In genomic region chr5:55763736-55764420, GRCh38 we compare ENCODE assay signal across 18 cellular contexts. TPM values are rescaled to one million over a fixed set of nuclear protein-coding genes. Genes with fewer than 3 reads are reported as not detected.
DNase-seq lines count a peak whose midpoint lies in the region; ATAC-seq and TF ChIP-seq lines count a peak whose summit lies in the region.
"Had no signal": no experiment of that assay in that cellular context is flagged by ENCODE, and none has a peak within 500 bp of the region (broad histone marks: within the 10 kb centered on the region; RNA-seq: fewer than 3 reads in every experiment).

No MANE protein-coding gene starts in this region.

- no peak for TF ChIP-seq CTCF in esophagus muscularis mucosa (IDR thresholded peaks at IDR 0.05)

- 88% methylated on average over 2 of the region's 2 CpGs for WGBS in esophagus muscularis mucosa

- no peaks in the 10 kb centered on the region for H3K36me3 ChIP-seq in esophagus muscularis mucosa
- H3K36me3 ChIP-seq: uterus had no signal

- TF ChIP-seq POLR2A in esophagus muscularis mucosa (IDR thresholded peaks at IDR 0.05; ENCODE audit: low read depth) = no peak

- peaks cover 3% of the 10 kb centered on the region for H3K9me3 Mint-ChIP-seq in activated T-helper 1 cell treated with anti-CD3 and anti-CD28 coated beads, Interleukin-12 subunit alpha, Interleukin-12 subunit beta, Interleukin-2, Interleukin-4 antibody, amounts not matched to agents 30 ng/mL and 10 ng/mL and 1 ng/mL, durations not matched to agents 14 hours and 24 hours and 36 hours
- H3K9me3 Mint-ChIP-seq: H9, mesothelial cell of epicardium had no signal

- peak overlapping the region; percentile 64 for H3K4me3 Mint-ChIP-seq in activated T-helper 1 cell treated with anti-CD3 and anti-CD28 coated beads, Interleukin-12 subunit alpha, Interleukin-12 subunit beta, Interleukin-2, Interleukin-4 antibody, amounts not matched to agents 30 ng/mL and 10 ng/mL and 1 ng/mL, durations not matched to agents 14 hours and 24 hours and 36 hours
- H3K4me3 Mint-ChIP-seq: H9, mesothelial cell of epicardium had no signal

- DNase-seq in NOMO-1 treated with DMSO at 0.1 percent for 48 hours (lab: John Stamatoyannopoulos, UW; ENCODE audit: unreplicated experiment) = peak; percentile 13
- DNase-seq in NOMO-1 treated with dmso at 0.1 percent for 144 hours (lab: John Stamatoyannopoulos, UW; ENCODE audit: unreplicated experiment) = no peak
- DNase-seq in activated T-helper 1 cell treated with anti-CD3 and anti-CD28 coated beads, Interleukin-12 subunit alpha, Interleukin-12 subunit beta, Interleukin-2, Interleukin-4 antibody, amounts not matched to agents 30 ng/mL and 10 ng/mL and 1 ng/mL, durations not matched to agents 14 hours and 24 hours and 36 hours (ENCODE audit: low spot score) = no peak
- DNase-seq in epidermal melanocyte (ENCODE audit: insufficient read length, low spot score) = no peak
- no peak for DNase-seq in esophagus muscularis mucosa (ENCODE audit: extremely low spot score)
- DNase-seq: 8988T; amygdala; erythroblast; H9; NCI-H1105; nucleus accumbens; SIG-M5; stimulated activated naive CD4-positive, alpha-beta T cell treated with Interleukin-2 at 50 U/mL for 16 hours; uterus had no signal

- peak overlapping the region; percentile 61 for H3K27ac Mint-ChIP-seq in activated T-helper 1 cell treated with anti-CD3 and anti-CD28 coated beads, Interleukin-12 subunit alpha, Interleukin-12 subunit beta, Interleukin-2, Interleukin-4 antibody, amounts not matched to agents 30 ng/mL and 10 ng/mL and 1 ng/mL, durations not matched to agents 14 hours and 24 hours and 36 hours
- H3K27ac Mint-ChIP-seq: H9, mesothelial cell of epicardium had no signal

- H3K27me3 Mint-ChIP-seq in activated T-helper 1 cell treated with anti-CD3 and anti-CD28 coated beads, Interleukin-12 subunit alpha, Interleukin-12 subunit beta, Interleukin-2, Interleukin-4 antibody, amounts not matched to agents 30 ng/mL and 10 ng/mL and 1 ng/mL, durations not matched to agents 14 hours and 24 hours and 36 hours (ENCODE audit: insufficient read depth) = peaks cover 3% of the 10 kb centered on the region

- intact Hi-C loops in activated T-helper 1 cell treated with anti-CD3 and anti-CD28 coated beads, Interleukin-12 subunit alpha, Interleukin-12 subunit beta, Interleukin-2, Interleukin-4 antibody, amounts not matched to agents 30 ng/mL and 10 ng/mL and 1 ng/mL, durations not matched to agents 14 hours and 24 hours and 36 hours (cut with micrococcal nuclease) = loop anchor here (2.0 to 5.0 kb wide), 3 partner anchors 13 to 563 kb away; partner anchors contain the start of gene SLC38A9
- intact Hi-C loops in esophagus muscularis mucosa (cut with DNase I) = no loop called here

- no peak overlapping the region for H3K27ac ChIP-seq in esophagus muscularis mucosa (replicated peaks in 1 of 4)
- H3K27ac ChIP-seq: uterus had no signal

- ATAC-seq in GM18870 (IDR thresholded peaks at IDR 0.05; ENCODE audit: unreplicated experiment) (peak; percentile 64), HG03175 (IDR thresholded peaks at IDR 0.05; ENCODE audit: unreplicated experiment) (peak; percentile 68), HG03097 (IDR thresholded peaks at IDR 0.05; ENCODE audit: low FRiP score, unreplicated experiment) (no peak)

- H3K4me1 ChIP-seq in esophagus muscularis mucosa = no peaks in the 10 kb centered on the region
- H3K4me1 ChIP-seq: uterus had no signal

- H3K9me3 ChIP-seq in esophagus muscularis mucosa = no peaks in the 10 kb centered on the region
- H3K9me3 ChIP-seq: uterus had no signal

- H3K4me1 Mint-ChIP-seq in activated T-helper 1 cell treated with anti-CD3 and anti-CD28 coated beads, Interleukin-12 subunit alpha, Interleukin-12 subunit beta, Interleukin-2, Interleukin-4 antibody, amounts not matched to agents 30 ng/mL and 10 ng/mL and 1 ng/mL, durations not matched to agents 14 hours and 24 hours and 36 hours (ENCODE audit: low read depth) = peaks cover 37% of the 10 kb centered on the region

- no peak overlapping the region for H3K4me3 ChIP-seq in esophagus muscularis mucosa
- H3K4me3 ChIP-seq: uterus had no signal

- peaks cover 7% of the 10 kb centered on the region for H3K36me3 Mint-ChIP-seq in activated T-helper 1 cell treated with anti-CD3 and anti-CD28 coated beads, Interleukin-12 subunit alpha, Interleukin-12 subunit beta, Interleukin-2, Interleukin-4 antibody, amounts not matched to agents 30 ng/mL and 10 ng/mL and 1 ng/mL, durations not matched to agents 14 hours and 24 hours and 36 hours (ENCODE audit: low read depth)
- H3K36me3 Mint-ChIP-seq: mesothelial cell of epicardium had no signal

- H3K27me3 ChIP-seq in esophagus muscularis mucosa = peaks cover 0 to 4% (median 0%) of the 10 kb centered on the region in 4 donors
- H3K27me3 ChIP-seq: uterus had no signal

- no peak for TF ChIP-seq EP300 in esophagus muscularis mucosa (IDR thresholded peaks at IDR 0.05)

RNA-seq across cellular contexts. Expression of gene DDX4, which starts 26.0 kb away (rescaled TPM):
- 0.12 TPM in 1 of 2 replicates, not detected in the other for total RNA-seq in activated T-helper 1 cell treated with anti-CD3 and anti-CD28 coated beads, Interleukin-12 subunit alpha, Interleukin-12 subunit beta, Interleukin-2, Interleukin-4 antibody, amounts not matched to agents 30 ng/mL and 10 ng/mL and 1 ng/mL, durations not matched to agents 14 hours and 24 hours and 36 hours
- not detected for total RNA-seq in esophagus muscularis mucosa
- total RNA-seq: H9, mesothelial cell of epicardium had no signal

RNA-seq across cellular contexts. Expression of gene SLC38A9, which starts 51.8 kb away (rescaled TPM):
- 22.9 and 25.7 TPM in 2 replicates for total RNA-seq in activated T-helper 1 cell treated with anti-CD3 and anti-CD28 coated beads, Interleukin-12 subunit alpha, Interleukin-12 subunit beta, Interleukin-2, Interleukin-4 antibody, amounts not matched to agents 30 ng/mL and 10 ng/mL and 1 ng/mL, durations not matched to agents 14 hours and 24 hours and 36 hours
- 10 to 100 TPM; 10.0 to 12.3 (median 11.0) TPM for total RNA-seq in esophagus muscularis mucosa
